In the genomic region with DNA sequence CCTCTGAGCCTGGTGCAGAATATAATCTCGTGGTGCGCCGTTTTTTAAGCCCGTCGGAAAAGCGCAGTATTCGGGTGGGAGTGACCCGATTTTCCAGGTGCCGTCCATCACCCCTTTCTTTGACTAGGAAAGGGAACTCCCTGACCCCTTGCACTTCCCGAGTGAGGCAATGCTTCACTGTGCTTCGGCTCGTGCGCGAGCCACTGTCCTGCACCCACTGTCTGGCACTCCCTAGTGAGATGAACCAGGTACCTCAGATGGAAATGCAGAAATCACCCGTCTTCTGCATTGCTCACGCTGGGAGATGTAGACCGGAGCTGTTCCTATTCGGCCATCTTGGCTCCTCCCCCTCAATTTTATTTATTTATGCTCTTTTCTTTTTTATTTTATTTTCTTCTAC, we compare ENCODE assay signal across 17 cellular contexts. TPM values are rescaled to one million over a fixed set of nuclear protein-coding genes. Genes with fewer than 3 reads are reported as not detected.
"Had no signal": no experiment of that assay in that cellular context is flagged by ENCODE, and none has a peak within 500 bp of the region (broad histone marks: within the 10 kb centered on the region; RNA-seq: fewer than 3 reads in every experiment).

No MANE protein-coding gene starts in this region.

RNA-seq across cellular contexts. Expression of gene CT83, which starts 57.5 kb away (rescaled TPM):
- total RNA-seq: epithelial cell of proximal tubule; esophagus squamous epithelium; gastroesophageal sphincter; kidney epithelial cell; left colon; left ventricle myocardium superior; lung; mononuclear cell; naive thymus-derived CD4-positive, alpha-beta T cell; ovary; posterior vena cava; right cardiac atrium; stomach; thoracic aorta; transverse colon; urinary bladder had no signal
- polyA plus RNA-seq: lung; naive thymus-derived CD4-positive, alpha-beta T cell; ovary; right cardiac atrium; small intestine; stomach; urinary bladder had no signal
